Comparison of ENCODE assay signal across 25 cellular contexts in the genomic region with DNA sequence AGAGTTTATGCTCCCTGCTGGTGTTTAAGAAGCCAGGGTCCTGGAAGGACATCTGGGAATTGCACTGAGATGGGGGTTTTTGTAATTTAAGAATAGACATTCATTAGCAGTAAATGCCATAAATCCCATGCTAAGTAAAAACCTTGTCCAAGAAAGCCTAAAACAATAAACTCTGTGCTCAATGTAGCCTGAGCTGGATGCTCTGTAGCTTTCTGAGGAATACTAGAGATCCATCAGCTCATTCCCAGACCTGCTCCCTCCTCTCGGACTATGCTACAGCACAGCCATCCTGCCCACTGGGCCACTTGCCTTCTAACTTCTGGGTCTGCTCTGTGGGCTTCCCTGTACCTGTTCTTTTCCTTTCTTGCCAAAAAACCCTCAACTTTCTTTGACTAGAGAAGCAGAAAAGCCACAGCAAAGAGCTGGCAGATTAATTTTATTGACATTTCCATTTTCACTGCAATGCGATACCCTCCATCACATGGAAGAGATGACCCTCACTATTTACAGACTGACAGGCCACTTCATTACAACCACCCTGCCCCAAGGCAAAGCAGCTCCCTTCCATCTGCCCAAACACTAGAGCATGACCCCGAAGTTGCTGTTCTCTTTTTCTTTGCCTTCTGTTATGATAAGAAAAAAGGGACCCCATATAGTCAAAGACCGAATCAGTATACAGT.
DNase-seq lines count a peak whose midpoint lies in the region; ATAC-seq and TF ChIP-seq lines count a peak whose summit lies in the region.
"Had no signal": no experiment of that assay in that cellular context is flagged by ENCODE, and none has a peak within 500 bp of the region (broad histone marks: within the 10 kb centered on the region; RNA-seq: fewer than 3 reads in every experiment).

No MANE protein-coding gene starts in this region.

- no peaks in the 10 kb centered on the region for H3K9me3 ChIP-seq in Karpas-422 (ENCODE audit: low read length)
- H3K9me3 ChIP-seq in OCI-LY1 (ENCODE audit: low read length): no peaks in the 10 kb centered on the region
- H3K9me3 ChIP-seq in thyroid gland: no peaks in the 10 kb centered on the region
- H3K9me3 ChIP-seq in gastrocnemius medialis: no peaks in the 10 kb centered on the region
- H3K9me3 ChIP-seq: BLaER1 treated with 17β-estradiol and CSF1 and Interleukin-3, amounts not matched to agents 10 nM and 100 nM; body of pancreas; stomach; tibial nerve had no signal

- DNase-seq in DMS53 (lab: John Stamatoyannopoulos, UW) (peak; percentile 40), Karpas-422 (no peak), left kidney (ENCODE audit: low read depth, low spot score) (peak; percentile 75), thyroid gland (no peak), NCI-H82 treated with DMSO at 0.1 percent for 48 hours (lab: John Stamatoyannopoulos, UW; ENCODE audit: unreplicated experiment) (no peak), coronary artery (ENCODE audit: low spot score) (no peak), gastrocnemius medialis (no peak)
- DNase-seq: activated CD4-positive, CD25-positive, alpha-beta regulatory T cell treated with anti-CD3 and anti-CD28 coated beads, Interleukin-2, amount 50 U/mL, for 72 hours; activated gamma-delta T cell treated with Interleukin-2 at 50 U/mL for 16 hours; activated T-cell treated with anti-CD3 and anti-CD28 coated beads, Interleukin-2, amount 50 U/mL, for 1 hour; body of pancreas; effector CD8-positive, alpha-beta T cell; EL; erythroblast; H9; hippocampal formation; midbrain; naive thymus-derived CD8-positive, alpha-beta T cell; NCI-H2081 treated with DMSO at 0.1 percent for 48 hours; PC-9; Right ventricle myocardium superior; stomach had no signal

- TF ChIP-seq POLR2A in thyroid gland (IDR thresholded peaks at IDR 0.05) (no peak), gastrocnemius medialis (IDR thresholded peaks at IDR 0.05) (no peak)

- H3K36me3 ChIP-seq in Karpas-422 (ENCODE audit: insufficient read depth, low read length) (peaks cover 10% of the 10 kb centered on the region; the same call in 1 of the 2 replicates), OCI-LY1 (ENCODE audit: insufficient read depth, low read length) (peaks cover 23% of the 10 kb centered on the region; the same call in 1 of the 2 replicates), thyroid gland (no peaks in the 10 kb centered on the region), gastrocnemius medialis (no peaks in the 10 kb centered on the region)
- H3K36me3 ChIP-seq: BLaER1 treated with 17β-estradiol and CSF1 and Interleukin-3, amounts not matched to agents 10 nM and 100 nM; tibial nerve had no signal

- peak overlapping the region; percentile 41 for H3K9ac ChIP-seq in Karpas-422 (ENCODE audit: low read length)
- H3K9ac ChIP-seq in OCI-LY1 (ENCODE audit: low read length): peak overlapping the region; percentile 40
- H3K9ac ChIP-seq: BLaER1 treated with 17β-estradiol and CSF1 and Interleukin-3, amounts not matched to agents 10 nM and 100 nM had no signal

- H3K4me1 ChIP-seq in Karpas-422 (ENCODE audit: low read length): peaks cover 100% of the 10 kb centered on the region
- H3K4me1 ChIP-seq in OCI-LY1 (ENCODE audit: insufficient read depth, low read length, severe bottlenecking): peaks cover 90% of the 10 kb centered on the region
- H3K4me1 ChIP-seq in thyroid gland: no peaks in the 10 kb centered on the region
- H3K4me1 ChIP-seq in gastrocnemius medialis: no peaks in the 10 kb centered on the region
- H3K4me1 ChIP-seq: BLaER1 treated with 17β-estradiol and CSF1 and Interleukin-3, amounts not matched to agents 10 nM and 100 nM; body of pancreas; tibial nerve had no signal

- ATAC-seq in gastrocnemius medialis: no peak
- ATAC-seq: body of pancreas; naive thymus-derived CD8-positive, alpha-beta T cell had no signal

- in situ Hi-C loops in gastrocnemius medialis (cut with MboI; ENCODE audit: low sequenced_read_pairs in 4 of 4): no loop called here

- intact Hi-C loops in thyroid gland (cut with DNase I): no loop called here
- intact Hi-C loops in gastrocnemius medialis (cut with DNase I; ENCODE audit: low total_unique reads): no loop called here

- H4K20me1 ChIP-seq in Karpas-422 (ENCODE audit: insufficient read depth, low read depth, low read length) (no peaks in the 10 kb centered on the region), OCI-LY1 (ENCODE audit: insufficient read depth, low read length) (no peaks in the 10 kb centered on the region)
- H4K20me1 ChIP-seq: BLaER1 treated with 17β-estradiol and CSF1 and Interleukin-3, amounts not matched to agents 10 nM and 100 nM had no signal

- H3K27me3 ChIP-seq in Karpas-422 (ENCODE audit: low read length): no peaks in the 10 kb centered on the region
- no peaks in the 10 kb centered on the region for H3K27me3 ChIP-seq in OCI-LY1 (ENCODE audit: insufficient read depth, low read length)
- H3K27me3 ChIP-seq in thyroid gland: no peaks in the 10 kb centered on the region
- H3K27me3 ChIP-seq in gastrocnemius medialis: no peaks in the 10 kb centered on the region
- H3K27me3 ChIP-seq: BLaER1 treated with 17β-estradiol and CSF1 and Interleukin-3, amounts not matched to agents 10 nM and 100 nM; body of pancreas; stomach; tibial nerve had no signal

- H3K79me2 ChIP-seq in Karpas-422 (ENCODE audit: low read length) (peaks cover 94% of the 10 kb centered on the region), OCI-LY1 (ENCODE audit: insufficient read depth, low read length) (no peaks in the 10 kb centered on the region)

- H3F3A ChIP-seq in OCI-LY1 (ENCODE audit: insufficient read depth, low read length): peaks cover 11% of the 10 kb centered on the region; the same call in 1 of the 2 replicates

- TF ChIP-seq CTCF in OCI-LY1 (IDR thresholded peaks at IDR 0.05; ENCODE audit: low read length) (no peak), thyroid gland (IDR thresholded peaks at IDR 0.05) (no peak), coronary artery (IDR thresholded peaks at IDR 0.05) (no peak), gastrocnemius medialis (IDR thresholded peaks at IDR 0.05 in 4 of 5, conservative IDR thresholded peaks at IDR 0.05 in 1 of 5) (no peak)

- H3K27ac ChIP-seq in Karpas-422 (ENCODE audit: low read length) (peak overlapping the region; percentile 70), OCI-LY1 (ENCODE audit: low read depth, low read length, poor library complexity, severe bottlenecking) (peak overlapping the region; percentile 99), thyroid gland (no peak overlapping the region), coronary artery (no peak overlapping the region), gastrocnemius medialis (no peak overlapping the region)
- H3K27ac ChIP-seq: BLaER1 treated with 17β-estradiol and CSF1 and Interleukin-3, amounts not matched to agents 10 nM and 100 nM; body of pancreas; PC-9; tibial nerve had no signal

- H3K4me3 ChIP-seq in Karpas-422 (ENCODE audit: low read length): peak overlapping the region; percentile 22; the same call in 1 of the 2 replicates
- H3K4me3 ChIP-seq in OCI-LY1 (ENCODE audit: low read depth, low read length, poor library complexity, severe bottlenecking): peak overlapping the region; percentile 42
- H3K4me3 ChIP-seq in thyroid gland (replicated peaks in 1 of 3): no peak overlapping the region
- H3K4me3 ChIP-seq in coronary artery: no peak overlapping the region
- H3K4me3 ChIP-seq in gastrocnemius medialis: no peak overlapping the region
- H3K4me3 ChIP-seq: BLaER1 treated with 17β-estradiol and CSF1 and Interleukin-3, amounts not matched to agents 10 nM and 100 nM; body of pancreas; PC-9; stomach; tibial nerve had no signal

- H3K9me2 ChIP-seq in Karpas-422 (replicated peaks; ENCODE audit: insufficient read depth, low read length): no peaks in the 10 kb centered on the region
- H3K9me2 ChIP-seq in OCI-LY1 (ENCODE audit: low read depth, low read length): no peaks in the 10 kb centered on the region

- no peak overlapping the region for H2AFZ ChIP-seq in Karpas-422 (ENCODE audit: low read length)
- H2AFZ ChIP-seq in OCI-LY1 (ENCODE audit: low read length): no peak overlapping the region
- H2AFZ ChIP-seq: PC-9 had no signal

- WGBS in thyroid gland, 2 donors: 80 to 84% methylated on average over 4 of the region's 4 CpGs

- H3K4me2 ChIP-seq in Karpas-422 (ENCODE audit: low read depth, low read length, poor library complexity, severe bottlenecking): peak overlapping the region; percentile 50
- H3K4me2 ChIP-seq in OCI-LY1 (ENCODE audit: low read length): peak overlapping the region; percentile 60
- H3K4me2 ChIP-seq: BLaER1 treated with 17β-estradiol and CSF1 and Interleukin-3, amounts not matched to agents 10 nM and 100 nM; PC-9 had no signal

Comparison
In these comparisons a context has a peak if more than half of its experiments do, and no peak if none do; other contexts are left out.
1. DNase-seq: peak in DMS53 (single experiment) and left kidney (single experiment); none in Karpas-422 (single experiment), thyroid gland (0 of 2), NCI-H82 treated with DMSO at 0.1 percent for 48 hours (single experiment), coronary artery (single experiment) and gastrocnemius medialis (0 of 2).
2. H3K27ac ChIP-seq: peak in Karpas-422 (single experiment) and OCI-LY1 (single experiment); none in thyroid gland (0 of 3), coronary artery (0 of 2) and gastrocnemius medialis (0 of 4).
3. H3K4me3 ChIP-seq: peak in Karpas-422 (single experiment) and OCI-LY1 (single experiment); none in thyroid gland (0 of 3), coronary artery (single experiment) and gastrocnemius medialis (0 of 4).